In the genomic region with DNA sequence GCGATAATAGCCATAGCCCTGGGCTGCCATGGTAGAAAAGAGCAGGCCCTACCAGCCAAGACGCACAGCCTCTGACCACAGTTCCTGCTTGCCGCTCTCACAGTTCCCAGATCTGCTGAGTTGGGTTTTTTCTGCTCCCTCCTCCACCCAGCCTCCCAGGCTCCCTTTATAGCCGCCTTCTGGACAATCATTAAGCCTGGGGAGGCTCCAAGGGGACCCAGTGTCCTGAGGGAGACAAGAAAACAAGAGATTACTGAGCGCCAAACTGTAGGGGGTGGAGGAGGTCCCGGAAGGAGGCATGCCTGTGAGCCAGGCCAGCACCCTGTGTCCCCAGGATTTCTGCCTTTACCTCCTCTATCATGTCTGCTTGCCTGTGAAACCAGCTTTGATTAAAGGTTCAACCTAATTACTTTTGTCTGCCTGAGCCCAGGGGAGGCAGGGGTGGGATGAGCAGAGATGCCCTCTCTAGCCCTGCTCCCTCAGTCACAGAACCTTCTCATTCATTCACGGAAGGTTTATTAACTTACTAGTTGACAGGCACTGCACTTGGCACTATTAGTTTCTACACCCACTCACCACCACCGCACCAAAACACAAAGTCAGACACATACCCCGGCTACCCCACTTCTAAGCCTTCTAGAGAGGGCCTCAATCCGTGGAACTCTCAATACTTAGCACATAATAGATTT, we compare ENCODE assay signal across 8 cellular contexts. TPM values are rescaled to one million over a fixed set of nuclear protein-coding genes. Genes with fewer than 3 reads are reported as not detected.
DNase-seq lines count a peak whose midpoint lies in the region; ATAC-seq, FAIRE-seq and TF ChIP-seq lines count a peak whose summit lies in the region.

No MANE protein-coding gene starts in this region.

- H3K23me2 ChIP-seq in H9 (ENCODE audit: insufficient read length, low read depth, low read length, poor library complexity, severe bottlenecking): peaks cover 14% of the 10 kb centered on the region

- no peak overlapping the region for H3K56ac ChIP-seq in H9 (ENCODE audit: insufficient read length, low read depth, low read length)

- no peak overlapping the region for H2BK12ac ChIP-seq in H9 (ENCODE audit: insufficient read length, low read depth, low read length)
- H2BK12ac ChIP-seq in mesenchymal stem cell (ENCODE audit: low read length in 2 of 2): peak overlapping the region in 1 of 2 experiments; percentile 60

- H2AFZ ChIP-seq in H9 (ENCODE audit: low read length) (no peak overlapping the region), mesenchymal stem cell (ENCODE audit: low read depth, low read length) (no peak overlapping the region)

- no peak overlapping the region for H2BK20ac ChIP-seq in H9 (ENCODE audit: low read depth, low read length, poor library complexity, severe bottlenecking)

- TF ChIP-seq CTCF in D721Med (IDR thresholded peaks at IDR 0.05; ENCODE audit: insufficient read depth, missing control alignments) (no peak), H9 (conservative IDR thresholded peaks at IDR 0.05) (no peak)

- peaks cover 22% of the 10 kb centered on the region in 2 experiments for H3K4me1 Mint-ChIP-seq in H9
- H3K4me1 Mint-ChIP-seq in central memory CD8-positive, alpha-beta T cell: peaks cover 17% of the 10 kb centered on the region
- peaks cover 56% of the 10 kb centered on the region for H3K4me1 Mint-ChIP-seq in stimulated activated naive CD8-positive, alpha-beta T cell treated with anti-CD3 and anti-CD28 coated beads, Interleukin-15, amount 100 ng/mL, for 72 hours

- H3K18ac ChIP-seq in H9 (ENCODE audit: insufficient read length, low read depth, low read length) (no peak overlapping the region), mesenchymal stem cell (ENCODE audit: low read depth in 1 of 2, low read length in 2 of 2) (no peak overlapping the region)

- no peak for FAIRE-seq in D721Med (lab: Jason Lieb, UNC)

- H3K4me2 ChIP-seq in H9 (ENCODE audit: insufficient read depth, insufficient read length, low read length) (peak overlapping the region; percentile 47), mesenchymal stem cell (ENCODE audit: low read length, poor library complexity, severe bottlenecking) (peak overlapping the region; percentile 88)

- peaks cover 21 to 43% (median 42%) of the 10 kb centered on the region in 3 experiments for H3K36me3 Mint-ChIP-seq in H9 (ENCODE audit: insufficient read depth in 1 of 3, low read depth in 3 of 3)
- peaks cover 11% of the 10 kb centered on the region for H3K36me3 Mint-ChIP-seq in central memory CD8-positive, alpha-beta T cell (ENCODE audit: insufficient read depth)

- DNase-seq in D721Med (ENCODE audit: insufficient read length, low spot score): peak; percentile 30
- DNase-seq in H9: no peak
- peak; percentile 92 for DNase-seq in RPMI8226
- no peak for DNase-seq in central memory CD8-positive, alpha-beta T cell (ENCODE audit: low spot score in 2 of 2)
- DNase-seq in mesenchymal stem cell: peak; percentile 44
- DNase-seq in stimulated activated naive CD8-positive, alpha-beta T cell treated with anti-CD3 and anti-CD28 coated beads, Interleukin-15, amount 100 ng/mL, for 72 hours: peak; percentile 58 to 61
- DNase-seq in T1000 (lab: John Stamatoyannopoulos, UW): no peak
- DNase-seq in NCI-H510A (lab: John Stamatoyannopoulos, UW): no peak

- H4K8ac ChIP-seq in H9 (replicated peaks; ENCODE audit: insufficient read length, low read depth, low read length) (no peak overlapping the region), mesenchymal stem cell (ENCODE audit: low read length) (no peak overlapping the region)

- peak overlapping the region; percentile 80 for H3K9ac ChIP-seq in H9 (ENCODE audit: extremely low read depth, insufficient read length, low read length)
- H3K9ac ChIP-seq in mesenchymal stem cell (ENCODE audit: low read length): peak overlapping the region; percentile 85

- H3K27ac Mint-ChIP-seq in H9: peak overlapping the region in 2 of 3 experiments; percentile 32 to 59; a peak in 6 of 7 replicates
- no peak overlapping the region for H3K27ac Mint-ChIP-seq in central memory CD8-positive, alpha-beta T cell (ENCODE audit: low read depth)
- peak overlapping the region; percentile 23 to 66 for H3K27ac Mint-ChIP-seq in stimulated activated naive CD8-positive, alpha-beta T cell treated with anti-CD3 and anti-CD28 coated beads, Interleukin-15, amount 100 ng/mL, for 72 hours

- H3K4me1 ChIP-seq in H9 (ENCODE audit: insufficient read depth, low read length): peaks cover 8% of the 10 kb centered on the region; the same call in 1 of the 2 replicates
- peaks cover 41% of the 10 kb centered on the region for H3K4me1 ChIP-seq in mesenchymal stem cell (ENCODE audit: control insufficient read depth, insufficient read depth, low read depth, low read length)

- H3K27ac ChIP-seq in H9 (ENCODE audit: insufficient read length, low read depth, low read length) (no peak overlapping the region), mesenchymal stem cell (ENCODE audit: low read length, poor library complexity, severe bottlenecking) (peak overlapping the region; percentile 93)

- no peak overlapping the region for H4K5ac ChIP-seq in H9 (ENCODE audit: insufficient read length, low read depth, low read length)

- H3K23ac ChIP-seq in H9 (ENCODE audit: insufficient read length, low read depth, low read length): no peak overlapping the region
- H3K23ac ChIP-seq in mesenchymal stem cell (ENCODE audit: low read length in 2 of 2): no peak overlapping the region

- no peak overlapping the region for H3K14ac ChIP-seq in H9 (ENCODE audit: insufficient read depth, low read length)
- H3K14ac ChIP-seq in mesenchymal stem cell (ENCODE audit: low read length in 2 of 2): no peak overlapping the region

- H3K27me3 Mint-ChIP-seq in H9 (ENCODE audit: low read depth): no peaks in the 10 kb centered on the region; the same call in 1 of the 2 replicates
- no peaks in the 10 kb centered on the region for H3K27me3 Mint-ChIP-seq in central memory CD8-positive, alpha-beta T cell
- no peaks in the 10 kb centered on the region for H3K27me3 Mint-ChIP-seq in stimulated activated naive CD8-positive, alpha-beta T cell treated with anti-CD3 and anti-CD28 coated beads, Interleukin-15, amount 100 ng/mL, for 72 hours

- H2AK5ac ChIP-seq in H9 (ENCODE audit: insufficient read length, low read length) (no peak overlapping the region), mesenchymal stem cell (ENCODE audit: low read length, severe bottlenecking) (peak overlapping the region; percentile 98)

- H3K4me3 ChIP-seq in mesenchymal stem cell (ENCODE audit: insufficient read depth in 1 of 2, low read depth in 1 of 2, low read length in 2 of 2): peak overlapping the region; percentile 7 to 95

- no peak overlapping the region for H3K4ac ChIP-seq in H9 (ENCODE audit: low read depth, low read length)
- H3K4ac ChIP-seq in mesenchymal stem cell (ENCODE audit: low read depth in 1 of 2, low read length in 2 of 2): peak overlapping the region in 1 of 2 experiments; percentile 26

- H2BK15ac ChIP-seq in H9 (ENCODE audit: low read depth, low read length) (no peak overlapping the region), mesenchymal stem cell (ENCODE audit: low read depth, poor library complexity, severe bottlenecking) (no peak overlapping the region)

- no peak for ATAC-seq in central memory CD8-positive, alpha-beta T cell (replicated peaks; ENCODE audit: extremely low read depth, poor library complexity, severe bottlenecking)
- ATAC-seq in stimulated activated naive CD8-positive, alpha-beta T cell treated with anti-CD3 and anti-CD28 coated beads, Interleukin-15, amount 100 ng/mL, for 72 hours: peak; percentile 73

- H3K27me3 ChIP-seq in H9 (ENCODE audit: insufficient read depth, low read length) (no peaks in the 10 kb centered on the region), mesenchymal stem cell (ENCODE audit: control insufficient read depth in 1 of 2, insufficient read depth in 1 of 2, low read length in 2 of 2) (no peaks in the 10 kb centered on the region)

- H3K4me3 Mint-ChIP-seq in H9: peak overlapping the region; percentile 79 to 83
- H3K4me3 Mint-ChIP-seq in central memory CD8-positive, alpha-beta T cell: peak overlapping the region; percentile 85
- peak overlapping the region; percentile 77 to 91 for H3K4me3 Mint-ChIP-seq in stimulated activated naive CD8-positive, alpha-beta T cell treated with anti-CD3 and anti-CD28 coated beads, Interleukin-15, amount 100 ng/mL, for 72 hours

- no peak overlapping the region for H4K91ac ChIP-seq in H9 (ENCODE audit: insufficient read length, low read depth, low read length)
- peak overlapping the region; percentile 46 for H4K91ac ChIP-seq in mesenchymal stem cell (ENCODE audit: low read length)

- peaks cover 24 to 38% of the 10 kb centered on the region in 2 experiments for H3K36me3 ChIP-seq in mesenchymal stem cell (ENCODE audit: control insufficient read depth in 1 of 2, insufficient read depth in 2 of 2, low read depth in 1 of 2, low read length in 2 of 2)

- H3K79me1 ChIP-seq in H9 (ENCODE audit: insufficient read depth, low read depth, low read length, poor library complexity, severe bottlenecking) (peaks cover 3% of the 10 kb centered on the region), mesenchymal stem cell (replicated peaks; ENCODE audit: low read length, poor library complexity, severe bottlenecking) (peaks cover 32% of the 10 kb centered on the region)

- no CpG with 5 or more reads among the region's 10 CpGs for WGBS in H9 (ENCODE audit: extremely low coverage, insufficient read length, low lambda C conversion rate)
- WGBS in mesenchymal stem cell: 38% methylated on average over 10 of the region's 10 CpGs

- H3K9me3 Mint-ChIP-seq in H9: no peaks in the 10 kb centered on the region
- H3K9me3 Mint-ChIP-seq in central memory CD8-positive, alpha-beta T cell: no peaks in the 10 kb centered on the region
- no peaks in the 10 kb centered on the region for H3K9me3 Mint-ChIP-seq in stimulated activated naive CD8-positive, alpha-beta T cell treated with anti-CD3 and anti-CD28 coated beads, Interleukin-15, amount 100 ng/mL, for 72 hours

- no peaks in the 10 kb centered on the region for H3K79me2 ChIP-seq in H9 (ENCODE audit: insufficient read depth, low read length)

- no peak overlapping the region for H2BK5ac ChIP-seq in H9 (ENCODE audit: insufficient read length, low read length)
- peak overlapping the region; percentile 24 for H2BK5ac ChIP-seq in mesenchymal stem cell (ENCODE audit: low read depth, low read length, poor library complexity, severe bottlenecking)

- H2BK120ac ChIP-seq in H9 (ENCODE audit: low read depth, low read length, poor library complexity, severe bottlenecking) (no peak overlapping the region), mesenchymal stem cell (ENCODE audit: low read depth, low read length) (peak overlapping the region; percentile 29)

- H4K20me1 ChIP-seq in H9 (ENCODE audit: control insufficient read depth, insufficient read depth, insufficient read length): no peaks in the 10 kb centered on the region

- H3K9me3 ChIP-seq in H9 (ENCODE audit: control insufficient read depth, low read depth, low read length): no peaks in the 10 kb centered on the region
- H3K9me3 ChIP-seq in mesenchymal stem cell (ENCODE audit: control insufficient read depth, low read length): no peaks in the 10 kb centered on the region

- H3T11ph ChIP-seq in H9 (ENCODE audit: low read length): no peak overlapping the region

RNA-seq across cellular contexts. Expression of gene SLC37A4, which starts 1.2 kb away (rescaled TPM):
- 41.0 and 42.0 TPM in 2 replicates for total RNA-seq in H9 (2021)
- 6.8 TPM for polyA plus RNA-seq in mesenchymal stem cell (2013, experiment 1 of 2)
- polyA plus RNA-seq in mesenchymal stem cell (2013, experiment 2 of 2): 7.2 TPM

RNA-seq across cellular contexts. Expression of gene TRAPPC4, which starts 10.9 kb away (rescaled TPM):
- total RNA-seq in H9 (2021): 82.8 TPM in 2 replicates
- polyA plus RNA-seq in mesenchymal stem cell (2013, experiment 1 of 2): 76.7 TPM
- 77.1 TPM for polyA plus RNA-seq in mesenchymal stem cell (2013, experiment 2 of 2)

RNA-seq across cellular contexts. Expression of gene RPS25, which starts 11.3 kb away (rescaled TPM):
- total RNA-seq in H9 (2021): 1,450 and 1,453 TPM in 2 replicates
- polyA plus RNA-seq in mesenchymal stem cell (2013, experiment 1 of 2): 1,955 TPM
- polyA plus RNA-seq in mesenchymal stem cell (2013, experiment 2 of 2): 1,914 TPM

RNA-seq across cellular contexts. Expression of gene HYOU1, which starts 27.5 kb away (rescaled TPM):
- total RNA-seq in H9 (2021): 228 and 234 TPM in 2 replicates
- 118 TPM for polyA plus RNA-seq in mesenchymal stem cell (2013, experiment 1 of 2)
- 124 TPM for polyA plus RNA-seq in mesenchymal stem cell (2013, experiment 2 of 2)

RNA-seq across cellular contexts. Expression of gene CENATAC, which starts 31.5 kb away (rescaled TPM):
- total RNA-seq in H9 (2021): 51.2 and 55.2 TPM in 2 replicates
- polyA plus RNA-seq in mesenchymal stem cell (2013, experiment 1 of 2): 11.0 TPM
- 10.0 TPM for polyA plus RNA-seq in mesenchymal stem cell (2013, experiment 2 of 2)

Comparison
In these comparisons a context has a peak if more than half of its experiments do, and no peak if none do; other contexts are left out.
1. DNase-seq: peak in D721Med (single experiment), RPMI8226 (single experiment), mesenchymal stem cell (single experiment) and stimulated activated naive CD8-positive, alpha-beta T cell treated with anti-CD3 and anti-CD28 coated beads, Interleukin-15, amount 100 ng/mL, for 72 hours (2 of 2); none in H9 (single experiment), central memory CD8-positive, alpha-beta T cell (0 of 2), T1000 (single experiment) and NCI-H510A (single experiment).
2. Peak in every context shown above with its lines, with median percentiles within 50 percentile points of each other: H3K4me3 Mint-ChIP-seq.